In the genomic region with DNA sequence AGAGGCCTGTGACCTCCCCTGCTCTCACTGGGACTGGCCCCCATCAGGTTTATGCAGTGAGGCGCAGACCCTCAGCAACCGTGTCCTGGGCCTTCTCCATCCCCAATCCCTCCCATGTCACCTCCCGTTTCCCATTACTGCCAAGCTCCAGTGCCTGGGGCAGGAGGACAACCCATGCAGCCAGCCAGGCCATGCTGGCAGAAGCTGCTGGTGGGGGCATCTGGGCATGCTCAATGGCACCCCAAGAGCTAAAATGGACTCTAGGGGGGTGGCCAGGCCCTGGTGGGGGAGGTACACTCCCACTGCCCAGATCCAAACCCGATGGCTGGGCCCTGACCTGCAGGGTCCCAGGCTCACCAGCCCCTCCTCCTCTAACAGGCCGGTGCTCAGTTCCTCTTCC, we compare ENCODE assay signal across 26 cellular contexts. TPM values are rescaled to one million over a fixed set of nuclear protein-coding genes. Genes with fewer than 3 reads are reported as not detected.
DNase-seq lines count a peak whose midpoint lies in the region; ATAC-seq and TF ChIP-seq lines count a peak whose summit lies in the region.
"Had no signal": no experiment of that assay in that cellular context is flagged by ENCODE, and none has a peak within 500 bp of the region (broad histone marks: within the 10 kb centered on the region; RNA-seq: fewer than 3 reads in every experiment).

No MANE protein-coding gene starts in this region.

- H2BK12ac ChIP-seq in neuronal stem cell (ENCODE audit: low read length) = no peak overlapping the region

- in situ Hi-C loops in mammary epithelial cell (cut with MboI; ENCODE audit: low sequenced_read_pairs in 2 of 2) = loop anchor here in 1 of 2 donors (25.0 kb wide), 1 partner anchor 202 kb away; no protein-coding TSS in a partner anchor

- H3K4me1 Mint-ChIP-seq in MCF 10A (ENCODE audit: insufficient read depth, unreplicated experiment) = peaks cover 23% of the 10 kb centered on the region

- BruUV-seq in mammary epithelial cell (replicated peaks; lab: Mats Ljungman, UMichigan) (no TSS peak), MCF 10A (replicated peaks; lab: Mats Ljungman, UMichigan) (no TSS peak)

- H2BK15ac ChIP-seq in neuronal stem cell (ENCODE audit: low read length) = peak overlapping the region; percentile 61

- no peak for ATAC-seq in HG02763 (IDR thresholded peaks at IDR 0.05; ENCODE audit: unreplicated experiment)
- ATAC-seq in HG02610 (IDR thresholded peaks at IDR 0.05; ENCODE audit: unreplicated experiment) = no peak
- ATAC-seq in HG02588 (IDR thresholded peaks at IDR 0.05; ENCODE audit: unreplicated experiment) = no peak
- ATAC-seq: left cardiac atrium, right lobe of liver had no signal

- H4K91ac ChIP-seq in neuronal stem cell (ENCODE audit: low read depth, low read length, poor library complexity) = no peak overlapping the region

- H3K79me2 ChIP-seq in mammary epithelial cell (ENCODE audit: insufficient read depth, low read length) = no peaks in the 10 kb centered on the region

- intact Hi-C loops in mammary epithelial cell (cut with micrococcal nuclease) = loop anchor here (1.0 to 5.0 kb wide), 2 partner anchors 63 to 109 kb away; a partner anchor contains a TSS
- intact Hi-C loops in MCF 10A (cut with micrococcal nuclease) = loop anchor here (2.0 kb wide), 1 partner anchor 113 kb away; no protein-coding TSS in a partner anchor

- H3K36me3 Mint-ChIP-seq in MCF 10A (ENCODE audit: insufficient read depth, unreplicated experiment) = peaks cover 28% of the 10 kb centered on the region
- H3K36me3 Mint-ChIP-seq: stimulated activated naive B cell treated with anti-CD40 and anti-IgM and Interleukin-4, amounts not matched to agents 10 μg/mL and 1 μg/mL and 100 μg/mL, for 72 hours had no signal

- TF ChIP-seq CTCF in mammary epithelial cell (conservative IDR thresholded peaks at IDR 0.05 in 1 of 2, IDR thresholded peaks at IDR 0.05 in 1 of 2; ENCODE audit: extremely low read depth in 1 of 2, insufficient read depth in 1 of 2, low read depth in 1 of 2, low read length in 2 of 2) (no peak), MCF 10A (IDR thresholded peaks at IDR 0.05; ENCODE audit: unreplicated experiment) (no peak), Peyer's patch (IDR thresholded peaks at IDR 0.05) (no peak)

- no peak overlapping the region for H3K14ac ChIP-seq in neuronal stem cell (ENCODE audit: low read length)

- no peaks in the 10 kb centered on the region for H4K20me1 ChIP-seq in mammary epithelial cell (ENCODE audit: insufficient read depth, low read length)

- H3K4me1 ChIP-seq in mammary epithelial cell (ENCODE audit: insufficient read depth, low read length) = peaks cover 33% of the 10 kb centered on the region
- peaks cover 0 to 32% (median 9%) of the 10 kb centered on the region in 4 donors for H3K4me1 ChIP-seq in Peyer's patch
- H3K4me1 ChIP-seq in neuronal stem cell (ENCODE audit: control insufficient read depth in 2 of 2, insufficient read depth in 1 of 2, low read depth in 1 of 2, low read length in 2 of 2) = peaks cover 15 to 16% of the 10 kb centered on the region in 2 donors

- H2AK5ac ChIP-seq in neuronal stem cell (ENCODE audit: low read depth, low read length) = peak overlapping the region; percentile 48

- H4K8ac ChIP-seq in neuronal stem cell (ENCODE audit: low read depth, low read length) = no peak overlapping the region

- H3K4ac ChIP-seq in neuronal stem cell (ENCODE audit: low read length) = no peak overlapping the region

- H3K9me3 Mint-ChIP-seq in MCF 10A (ENCODE audit: unreplicated experiment) = no peaks in the 10 kb centered on the region
- H3K9me3 Mint-ChIP-seq: activated T-cell treated with anti-CD3 and anti-CD28 coated beads, Interleukin-2, amount 50 U/mL, for 24 hours; neural crest cell; stimulated activated naive B cell treated with anti-CD40 and anti-IgM and Interleukin-4, amounts not matched to agents 10 μg/mL and 1 μg/mL and 100 μg/mL, for 72 hours; T-helper 2 cell treated with Interferon-gamma antibody and Interleukin-4, amounts not matched to agents 5 μg/mL and 100 μg/mL, for 36 hours had no signal

- no peak for TF ChIP-seq POLR2A in Peyer's patch (IDR thresholded peaks at IDR 0.05)

- 36% methylated on average over 3 of the region's 5 CpGs for WGBS in mammary epithelial cell (ENCODE audit: low coverage, missing lambda C conversion rate)
- no CpG with 5 or more reads among the region's 5 CpGs for WGBS in neuronal stem cell (ENCODE audit: extremely low coverage in 2 of 2, insufficient read length in 2 of 2, insufficient replicate concordance in 1 of 2), 2 donors

- no peak overlapping the region for H2BK5ac ChIP-seq in neuronal stem cell (ENCODE audit: low read length)

- no peaks in the 10 kb centered on the region for H3K27me3 ChIP-seq in mammary epithelial cell (ENCODE audit: insufficient read depth, low read length)
- H3K27me3 ChIP-seq in Peyer's patch = no peaks in the 10 kb centered on the region
- peaks cover 0 to 46% (median 13%) of the 10 kb centered on the region in 3 experiments for H3K27me3 ChIP-seq in neuronal stem cell (ENCODE audit: control insufficient read depth in 3 of 3, insufficient read depth in 3 of 3, low read depth in 1 of 3, low read length in 3 of 3)

- peaks cover 5% of the 10 kb centered on the region for H3K79me1 ChIP-seq in neuronal stem cell (ENCODE audit: low read depth, low read length)

- H3K9me3 ChIP-seq in mammary epithelial cell (replicated peaks; ENCODE audit: insufficient read depth, low read length) (no peaks in the 10 kb centered on the region), Peyer's patch (no peaks in the 10 kb centered on the region), neuronal stem cell (replicated peaks in 1 of 2; ENCODE audit: control insufficient read depth in 2 of 2, insufficient read depth in 1 of 2, low read depth in 1 of 2, low read length in 2 of 2) (peaks cover 0 to 2% of the 10 kb centered on the region in 2 donors)
- H3K9me3 ChIP-seq: right lobe of liver had no signal

- H3K4me2 ChIP-seq in mammary epithelial cell (ENCODE audit: insufficient read depth, low read depth, low read length) (peak overlapping the region; percentile 2), neuronal stem cell (ENCODE audit: insufficient read depth, low read length, poor library complexity, severe bottlenecking) (no peak overlapping the region)

- no peak overlapping the region for H3K4me3 Mint-ChIP-seq in MCF 10A (ENCODE audit: unreplicated experiment)
- H3K4me3 Mint-ChIP-seq: neural crest cell had no signal

- H3K18ac ChIP-seq in neuronal stem cell (ENCODE audit: low read length) = no peak overlapping the region

- H2BK120ac ChIP-seq in neuronal stem cell (ENCODE audit: low read depth, low read length) = no peak overlapping the region

- H3K9ac ChIP-seq in mammary epithelial cell (ENCODE audit: insufficient read depth, low read length) = no peak overlapping the region
- H3K9ac ChIP-seq in neuronal stem cell (ENCODE audit: low read depth, low read length, poor library complexity) = no peak overlapping the region

- POLR2A ChIA-PET in MCF 10A (lab: Yijun Ruan, JAX) = interaction anchor here (1.5 to 6.6 kb wide), 4 partner anchors 12 to 113 kb away, joined by 7 to 79 read pairs (median 28); a partner anchor contains a TSS

- no peak overlapping the region for H3K27ac Mint-ChIP-seq in MCF 10A (ENCODE audit: low read depth, unreplicated experiment)
- H3K27ac Mint-ChIP-seq: activated T-cell treated with anti-CD3 and anti-CD28 coated beads, Interleukin-2, amount 50 U/mL, for 24 hours; H9; stimulated activated naive B cell treated with anti-CD40 and anti-IgM and Interleukin-4, amounts not matched to agents 10 μg/mL and 1 μg/mL and 100 μg/mL, for 72 hours; T-helper 2 cell treated with Interferon-gamma antibody and Interleukin-4, amounts not matched to agents 5 μg/mL and 100 μg/mL, for 36 hours had no signal

- H3K27me3 Mint-ChIP-seq in MCF 10A (ENCODE audit: insufficient read depth, unreplicated experiment) = peaks cover 26% of the 10 kb centered on the region

- H3K4me3 ChIP-seq in mammary epithelial cell (replicated peaks in 1 of 3; ENCODE audit: insufficient read depth in 1 of 3, low read depth in 2 of 3, low read length in 3 of 3) = peak overlapping the region in 1 of 3 experiments; percentile 51
- H3K4me3 ChIP-seq in Peyer's patch = no peak overlapping the region
- no peak overlapping the region for H3K4me3 ChIP-seq in neuronal stem cell (ENCODE audit: low read length in 2 of 2)
- H3K4me3 ChIP-seq: right lobe of liver had no signal

- H3K27ac ChIP-seq in mammary epithelial cell (ENCODE audit: insufficient read depth, low read depth, low read length) (no peak overlapping the region), Peyer's patch (no peak overlapping the region), neuronal stem cell (replicated peaks; ENCODE audit: low read length) (no peak overlapping the region)
- H3K27ac ChIP-seq: HL-60, right lobe of liver, VCaP had no signal

- DNase-seq in mammary epithelial cell (no peak), MCF 10A (ENCODE audit: unreplicated experiment) (no peak), Peyer's patch (peak; percentile 12 to 45 (median 42)), neuronal stem cell (ENCODE audit: low spot score) (no peak), GDM1 (lab: John Stamatoyannopoulos, UW) (no peak)
- DNase-seq: activated CD4-positive, alpha-beta T cell treated with anti-CD3 and anti-CD28 coated beads for 4 hours; activated CD8-positive, alpha-beta memory T cell treated with anti-CD3 and anti-CD28 coated beads for 24 hours; activated naive CD4-positive, alpha-beta T cell treated with Interleukin-2 at 50 U/mL for 16 hours; activated T-cell treated with anti-CD3 and anti-CD28 coated beads, Interleukin-2, amount 50 U/mL, for 24 hours; cerebellar nuclear complex; H9; Karpas-422; left cardiac atrium; NCI-H446; NCI-H774; right lobe of liver; stimulated activated CD4-positive, alpha-beta T cell treated with anti-CD3 and anti-CD28 coated beads, Interleukin-15, amount 100 ng/mL, for 24 hours; stimulated activated naive B cell treated with anti-CD40 and anti-IgM and Interleukin-4, amounts not matched to agents 10 μg/mL and 1 μg/mL and 100 μg/mL, for 72 hours had no signal

- H2AFZ ChIP-seq in mammary epithelial cell (ENCODE audit: low read depth, low read length) (no peak overlapping the region), neuronal stem cell (ENCODE audit: low read length) (no peak overlapping the region)

- H3K36me3 ChIP-seq in mammary epithelial cell (ENCODE audit: insufficient read depth, low read length) (no peaks in the 10 kb centered on the region), Peyer's patch (no peaks in the 10 kb centered on the region), neuronal stem cell (replicated peaks in 1 of 2; ENCODE audit: control insufficient read depth in 2 of 2, insufficient read depth in 2 of 2, low read length in 2 of 2) (no peaks in the 10 kb centered on the region)
- H3K36me3 ChIP-seq: right lobe of liver had no signal

- dilution Hi-C loops in mammary epithelial cell (cut with HindIII; ENCODE audit: low sequenced_read_pairs) = no loop called here

- no peak overlapping the region for H3K23ac ChIP-seq in neuronal stem cell (ENCODE audit: low read depth, low read length, poor library complexity)

- CTCF ChIA-PET in mammary epithelial cell (lab: Charles Lee; ENCODE audit: low non-redundant PET) (interaction anchor here (0.6 kb wide), 1 partner anchor 35 kb away, joined by 5 read pairs; no protein-coding TSS in a partner anchor), MCF 10A (lab: Yijun Ruan, JAX) (interaction anchor here (0.7 to 2.6 kb wide), 6 partner anchors 12 to 243 kb away, joined by 3 to 10 read pairs (median 5); no protein-coding TSS in a partner anchor)

RNA-seq across cellular contexts. Expression of a gene that starts 20.5 kb away (rescaled TPM):
- total RNA-seq in mammary epithelial cell (under 1 TPM in 1 of 2 donors, not detected in 1; 0.24 TPM), MCF 10A (2022) (0.42 TPM in 1 of 2 replicates, not detected in the other), Peyer's patch (10 to 100 TPM in 1 of 4 donors, 1 to 10 TPM in 3; 1.5 to 29.7 (median 4.2) TPM)
- not detected for polyA plus RNA-seq in mammary epithelial cell
- polyA minus RNA-seq in mammary epithelial cell = not detected
- 0.13 TPM for polyA plus RNA-seq in neuronal stem cell (2013, experiment 1 of 2)
- 0.08 TPM for polyA plus RNA-seq in neuronal stem cell (2013, experiment 2 of 2)
- total RNA-seq: endothelial cell of umbilical vein, neural crest cell had no signal
- polyA plus RNA-seq: endothelial cell of umbilical vein had no signal

Comparison
In these comparisons a context has a peak if more than half of its experiments do, and no peak if none do; other contexts are left out.
1. DNase-seq: peak in Peyer's patch (3 of 3); none in mammary epithelial cell (single experiment), MCF 10A (single experiment), neuronal stem cell (single experiment) and GDM1 (single experiment).